16 cellular contexts compared by ENCODE assay signal in the genomic region with DNA sequence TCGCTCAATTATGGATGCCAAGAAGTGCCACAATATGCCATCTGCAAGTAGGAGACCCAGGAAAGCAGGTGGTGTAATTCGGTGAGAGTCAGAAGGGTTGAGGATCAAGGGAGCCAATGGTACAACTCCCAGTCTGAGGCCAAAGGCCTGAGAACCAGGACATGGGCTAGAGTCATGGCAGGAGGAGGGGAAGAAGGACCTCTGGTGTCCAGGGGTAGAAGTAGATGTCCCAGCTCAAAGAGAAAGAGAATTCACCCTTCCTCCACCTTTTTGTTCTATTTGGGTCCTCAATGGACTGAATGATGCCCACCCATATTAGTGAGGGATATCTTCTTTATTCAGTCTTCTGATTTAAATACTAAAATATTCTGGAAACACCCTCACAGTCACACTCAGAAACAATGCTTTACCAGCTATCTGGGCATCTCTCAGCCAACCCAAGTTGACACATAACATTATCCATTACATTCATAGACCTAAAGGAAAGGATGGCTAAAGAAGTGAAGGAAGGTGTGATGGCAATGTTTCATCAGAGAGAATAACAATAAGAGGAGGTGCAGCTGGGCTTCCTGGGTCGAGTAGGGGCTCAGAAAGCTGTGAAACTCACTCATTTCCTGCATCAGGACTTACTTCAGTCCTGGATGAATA.
"Had no signal": no experiment of that assay in that cellular context is flagged by ENCODE, and none has a peak within 500 bp of the region (broad histone marks: within the 10 kb centered on the region; RNA-seq: fewer than 3 reads in every experiment).

No MANE protein-coding gene starts in this region.

- H3K4me1 ChIP-seq: left ventricle myocardium inferior, right atrium auricular region, stomach had no signal

- H3K27ac Mint-ChIP-seq: activated CD4-positive, alpha-beta memory T cell treated with anti-CD3 and anti-CD28 coated beads, Interleukin-2, amount 10 ng/mL, durations not matched to agents 7 days and 5 days had no signal

- H3K9me3 ChIP-seq: thoracic aorta had no signal

- H3K27ac ChIP-seq: left ventricle myocardium inferior, right atrium auricular region, stomach, thoracic aorta had no signal

- H3K36me3 ChIP-seq: left ventricle myocardium inferior, right atrium auricular region, stomach, thoracic aorta had no signal

- FAIRE-seq: kidney had no signal

- H3K4me3 ChIP-seq: left ventricle myocardium inferior, right atrium auricular region, stomach, thoracic aorta had no signal

- ATAC-seq: esophagus mucosa had no signal

- H3K27me3 ChIP-seq: right atrium auricular region, stomach had no signal

- H3K27me3 Mint-ChIP-seq: activated CD4-positive, alpha-beta memory T cell treated with anti-CD3 and anti-CD28 coated beads, Interleukin-2, amount 10 ng/mL, durations not matched to agents 7 days and 5 days had no signal

- H3K4me3 Mint-ChIP-seq: activated CD4-positive, alpha-beta memory T cell treated with anti-CD3 and anti-CD28 coated beads, Interleukin-2, amount 10 ng/mL, durations not matched to agents 7 days and 5 days; nephron progenitor cell had no signal

- DNase-seq: activated CD4-positive, alpha-beta memory T cell treated with anti-CD3 and anti-CD28 coated beads, Interleukin-2, amount 10 ng/mL, durations not matched to agents 7 days and 5 days; activated CD4-positive, CD25-positive, alpha-beta regulatory T cell treated with anti-CD3 and anti-CD28 coated beads, Interleukin-2, amount 50 U/mL, for 72 hours; activated gamma-delta T cell treated with Interleukin-2 at 50 U/mL for 16 hours; activated T-cell treated with anti-CD3 and anti-CD28 coated beads, Interleukin-2, amount 50 U/mL, for 48 hours; hippocampal formation; kidney; left ventricle myocardium inferior; mesenchymal stem cell; nephron progenitor cell; occipital lobe; stimulated activated CD4-positive, alpha-beta T cell treated with anti-CD3 and anti-CD28 coated beads, Interleukin-2, amount 100 ng/mL, for 48 hours; stomach; T-helper 9 cell had no signal
